22 cellular contexts compared by ENCODE assay signal in the genomic region with DNA sequence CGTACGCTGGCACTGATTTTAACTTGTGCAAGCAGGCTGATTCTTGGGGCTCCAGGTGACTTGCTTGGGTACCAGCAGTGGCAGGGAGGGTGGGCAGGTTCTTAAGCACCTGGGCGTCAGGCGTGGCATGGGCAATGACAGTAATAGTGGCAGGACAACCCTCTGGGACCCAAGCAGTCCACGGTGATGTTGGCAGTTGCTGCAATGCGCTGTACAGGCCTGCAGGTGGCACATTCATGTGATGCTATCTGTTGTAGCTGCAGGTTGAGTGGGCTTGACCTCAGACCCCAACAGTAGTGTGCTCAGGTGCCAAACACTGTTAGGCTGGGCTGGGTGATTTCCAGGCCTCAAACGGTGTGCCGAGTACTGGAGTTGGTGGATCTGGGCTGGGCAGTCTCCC. TPM values are rescaled to one million over a fixed set of nuclear protein-coding genes. Genes with fewer than 3 reads are reported as not detected.
DNase-seq lines count a peak whose midpoint lies in the region; ATAC-seq and TF ChIP-seq lines count a peak whose summit lies in the region.
"Had no signal": no experiment of that assay in that cellular context is flagged by ENCODE, and none has a peak within 500 bp of the region (broad histone marks: within the 10 kb centered on the region; RNA-seq: fewer than 3 reads in every experiment).

No MANE protein-coding gene starts in this region.

- no peaks in the 10 kb centered on the region for H3K4me1 Mint-ChIP-seq in activated CD8-positive, alpha-beta T cell treated with anti-CD3 and anti-CD28 coated beads for 36 hours (ENCODE audit: low read depth)
- H3K4me1 Mint-ChIP-seq: naive thymus-derived CD8-positive, alpha-beta T cell had no signal

- 20% methylated on average over 1 of the region's 8 CpGs for WGBS in right lobe of liver (ENCODE audit: insufficient coverage, low coverage, low lambda C conversion rate, missing lambda C conversion rate)

- in situ Hi-C loops in brain microvascular endothelial cell (cut with HindIII; ENCODE audit: low pct_ligation_motif_present, low sequenced_read_pairs): no loop called here

- TF ChIP-seq CTCF in brain microvascular endothelial cell (IDR thresholded peaks at IDR 0.05; ENCODE audit: low read depth, low read length, missing control alignments) (peak; percentile 48), right lobe of liver (IDR thresholded peaks at IDR 0.05) (peak; percentile 32 to 49 (median 41))
- no peak for TF ChIP-seq CTCF in activated CD8-positive, alpha-beta T cell treated with anti-CD3 and anti-CD28 coated beads for 36 hours (IDR thresholded peaks at IDR 0.05)

- DNase-seq in ELF-1 (ENCODE audit: low read depth, low spot score): peak; percentile 2
- peak; percentile 4 for DNase-seq in Jurkat, Clone E6-1 (ENCODE audit: low read depth, low spot score)
- DNase-seq in brain microvascular endothelial cell: no peak
- DNase-seq in right lobe of liver: no peak
- DNase-seq in activated CD8-positive, alpha-beta T cell treated with anti-CD3 and anti-CD28 coated beads for 36 hours: no peak
- DNase-seq in HT-29 (ENCODE audit: low spot score): no peak
- DNase-seq: activated CD8-positive, alpha-beta T cell treated with anti-CD3 and anti-CD28 coated beads, Interleukin-2, amount 10 ng/mL, durations not matched to agents 7 days and 5 days; activated effector memory CD4-positive, alpha-beta T cell treated with Interleukin-2 at 50 U/mL for 16 hours; C1 segment of cervical spinal cord; effector CD4-positive, alpha-beta T cell; HCEC 1CT; left ventricle myocardium inferior; naive thymus-derived CD8-positive, alpha-beta T cell; NCI-H1092 treated with DMSO at 0.1 percent for 48 hours; NCI-H446 treated with DMSO at 0.1 percent for 48 hours; retina; stimulated activated CD4-positive, alpha-beta T cell treated with anti-CD3 and anti-CD28 coated beads, Interleukin-2, amount 100 ng/mL, for 24 hours; uterus had no signal

- peaks cover 22% of the 10 kb centered on the region for H3K9me3 Mint-ChIP-seq in activated CD8-positive, alpha-beta T cell treated with anti-CD3 and anti-CD28 coated beads for 36 hours

- H3K36me3 ChIP-seq in brain microvascular endothelial cell (replicated peaks) (no peaks in the 10 kb centered on the region), right lobe of liver (no peaks in the 10 kb centered on the region)
- H3K36me3 ChIP-seq: ascending aorta, left ventricle myocardium inferior, uterus had no signal

- no peak overlapping the region for H3K4me3 ChIP-seq in Jurkat, Clone E6-1 (ENCODE audit: low read length)
- H3K4me3 ChIP-seq in brain microvascular endothelial cell (ENCODE audit: low read depth, low read length) (no peak overlapping the region), right lobe of liver (no peak overlapping the region)
- H3K4me3 ChIP-seq: ascending aorta, left ventricle myocardium inferior, uterus had no signal

- no peak overlapping the region for H3K27ac Mint-ChIP-seq in activated CD8-positive, alpha-beta T cell treated with anti-CD3 and anti-CD28 coated beads for 36 hours
- H3K27ac Mint-ChIP-seq: activated CD8-positive, alpha-beta T cell treated with anti-CD3 and anti-CD28 coated beads, Interleukin-2, amount 10 ng/mL, durations not matched to agents 7 days and 5 days; naive thymus-derived CD8-positive, alpha-beta T cell had no signal

- no peak overlapping the region for H3K27ac ChIP-seq in brain microvascular endothelial cell
- H3K27ac ChIP-seq in right lobe of liver: no peak overlapping the region
- H3K27ac ChIP-seq: ascending aorta, left ventricle myocardium inferior, uterus had no signal

- CTCF ChIA-PET in activated CD8-positive, alpha-beta T cell treated with anti-CD3 and anti-CD28 coated beads for 36 hours (lab: Charles Lee): no interaction called here

- H3K9me3 ChIP-seq in right lobe of liver: no peaks in the 10 kb centered on the region
- H3K9me3 ChIP-seq: uterus had no signal

- intact Hi-C loops in right lobe of liver (cut with DNase I): no loop called here
- intact Hi-C loops in activated CD8-positive, alpha-beta T cell treated with anti-CD3 and anti-CD28 coated beads for 36 hours (cut with micrococcal nuclease): no loop called here

- H3K4me1 ChIP-seq in right lobe of liver: no peaks in the 10 kb centered on the region
- H3K4me1 ChIP-seq: ascending aorta, left ventricle myocardium inferior, uterus had no signal

- ATAC-seq in right lobe of liver: peak; percentile 52 to 64 (median 56)
- ATAC-seq in activated CD8-positive, alpha-beta T cell treated with anti-CD3 and anti-CD28 coated beads for 36 hours: no peak
- ATAC-seq in HG02973 (IDR thresholded peaks at IDR 0.05; ENCODE audit: unreplicated experiment): no peak
- ATAC-seq in HG03469 (IDR thresholded peaks at IDR 0.05; ENCODE audit: unreplicated experiment): no peak
- ATAC-seq: activated CD8-positive, alpha-beta T cell treated with anti-CD3 and anti-CD28 coated beads, Interleukin-2, amount 10 ng/mL, durations not matched to agents 7 days and 5 days; naive thymus-derived CD8-positive, alpha-beta T cell had no signal

- H3K36me3 Mint-ChIP-seq in activated CD8-positive, alpha-beta T cell treated with anti-CD3 and anti-CD28 coated beads for 36 hours (ENCODE audit: low read depth): no peaks in the 10 kb centered on the region

- H3K4me3 Mint-ChIP-seq in activated CD8-positive, alpha-beta T cell treated with anti-CD3 and anti-CD28 coated beads for 36 hours: no peak overlapping the region
- H3K4me3 Mint-ChIP-seq: activated CD8-positive, alpha-beta T cell treated with anti-CD3 and anti-CD28 coated beads, Interleukin-2, amount 10 ng/mL, durations not matched to agents 7 days and 5 days; naive thymus-derived CD8-positive, alpha-beta T cell had no signal

- H3K27me3 ChIP-seq in brain microvascular endothelial cell (replicated peaks) (no peaks in the 10 kb centered on the region), right lobe of liver (no peaks in the 10 kb centered on the region)
- H3K27me3 ChIP-seq: ascending aorta, uterus had no signal

- POLR2A ChIA-PET in activated CD8-positive, alpha-beta T cell treated with anti-CD3 and anti-CD28 coated beads for 36 hours (lab: Charles Lee): no interaction called here

- TF ChIP-seq POLR2A in right lobe of liver (IDR thresholded peaks at IDR 0.05): no peak

- peaks cover 5% of the 10 kb centered on the region for H3K27me3 Mint-ChIP-seq in activated CD8-positive, alpha-beta T cell treated with anti-CD3 and anti-CD28 coated beads for 36 hours

RNA-seq across cellular contexts. Expression of a gene that starts 10.2 kb away (rescaled TPM):
- not detected for polyA plus RNA-seq in Jurkat, Clone E6-1 (2012; ENCODE audit: insufficient read depth, insufficient read length)
- total RNA-seq in right lobe of liver: not detected
- not detected for total RNA-seq in activated CD8-positive, alpha-beta T cell treated with anti-CD3 and anti-CD28 coated beads for 36 hours
- not detected in 2 replicates for total RNA-seq in HT-29 (2014; rRNA removed; shearing (Covaris generic))
- total RNA-seq: activated CD8-positive, alpha-beta T cell treated with anti-CD3 and anti-CD28 coated beads, Interleukin-2, amount 10 ng/mL, durations not matched to agents 7 days and 5 days; ascending aorta; HT1080; left ventricle myocardium inferior; naive thymus-derived CD8-positive, alpha-beta T cell; uterus had no signal
- polyA plus RNA-seq: naive thymus-derived CD8-positive, alpha-beta T cell had no signal

RNA-seq across cellular contexts. Expression of a gene that starts 17.7 kb away (rescaled TPM):
- not detected for polyA plus RNA-seq in Jurkat, Clone E6-1 (2012; ENCODE audit: insufficient read depth, insufficient read length)
- not detected for total RNA-seq in right lobe of liver
- not detected for total RNA-seq in activated CD8-positive, alpha-beta T cell treated with anti-CD3 and anti-CD28 coated beads for 36 hours
- total RNA-seq in HT-29 (2014; rRNA removed; shearing (Covaris generic)): not detected in 2 replicates
- total RNA-seq: activated CD8-positive, alpha-beta T cell treated with anti-CD3 and anti-CD28 coated beads, Interleukin-2, amount 10 ng/mL, durations not matched to agents 7 days and 5 days; ascending aorta; HT1080; left ventricle myocardium inferior; naive thymus-derived CD8-positive, alpha-beta T cell; uterus had no signal
- polyA plus RNA-seq: naive thymus-derived CD8-positive, alpha-beta T cell had no signal

Comparison
In these comparisons a context has a peak if more than half of its experiments do, and no peak if none do; other contexts are left out.
1. DNase-seq: peak in ELF-1 (single experiment) and Jurkat, Clone E6-1 (single experiment); none in brain microvascular endothelial cell (single experiment), right lobe of liver (0 of 3), activated CD8-positive, alpha-beta T cell treated with anti-CD3 and anti-CD28 coated beads for 36 hours (single experiment) and HT-29 (single experiment).
2. ATAC-seq: peak in right lobe of liver (4 of 4); none in activated CD8-positive, alpha-beta T cell treated with anti-CD3 and anti-CD28 coated beads for 36 hours (single experiment), HG02973 (single experiment) and HG03469 (single experiment).